Comparison of ENCODE assay signal across 23 cellular contexts in genomic region chr14:105029402-105029801, GRCh38. TPM values are rescaled to one million over a fixed set of nuclear protein-coding genes. Genes with fewer than 3 reads are reported as not detected.
"Had no signal": no experiment of that assay in that cellular context is flagged by ENCODE, and none has a peak within 500 bp of the region (broad histone marks: within the 10 kb centered on the region; RNA-seq: fewer than 3 reads in every experiment).

No MANE protein-coding gene starts in this region.

- H3K36me3 ChIP-seq: SJCRH30 had no signal

- H3K27me3 ChIP-seq: SJCRH30 had no signal

- H3K9me3 ChIP-seq: SJCRH30 had no signal

- DNase-seq: Kasumi-1, MV-4-11, NCI-H1048, NCI-H1105, NCI-H1417, NCI-H1436 treated with DMSO at 0.1 percent for 48 hours, NCI-H1694, NCI-H1930, NCI-H2081, NCI-H2107, NCI-H2227 treated with DMSO at 0.1 percent for 48 hours, NCI-H524, NCI-H69, NCI-H774, RPMI8226, SHP77 treated with DMSO at 0.1 percent for 48 hours, SJCRH30, SW 1271, T-cell had no signal

- H3K9ac ChIP-seq: KMS-11 had no signal

- H3K4me3 ChIP-seq: K562, SJCRH30 had no signal

- ATAC-seq: HepG2, K562, Right ventricle myocardium inferior, T-cell had no signal

- H3K4me2 ChIP-seq: KMS-11 had no signal

- H3K27ac ChIP-seq: KMS-11, SJCRH30 had no signal

RNA-seq across cellular contexts. Expression of gene GPR132, which starts 35.8 kb away (rescaled TPM):
- polyA plus RNA-seq: HepG2 had no signal
